8 cellular contexts compared by ENCODE assay signal in the genomic region with DNA sequence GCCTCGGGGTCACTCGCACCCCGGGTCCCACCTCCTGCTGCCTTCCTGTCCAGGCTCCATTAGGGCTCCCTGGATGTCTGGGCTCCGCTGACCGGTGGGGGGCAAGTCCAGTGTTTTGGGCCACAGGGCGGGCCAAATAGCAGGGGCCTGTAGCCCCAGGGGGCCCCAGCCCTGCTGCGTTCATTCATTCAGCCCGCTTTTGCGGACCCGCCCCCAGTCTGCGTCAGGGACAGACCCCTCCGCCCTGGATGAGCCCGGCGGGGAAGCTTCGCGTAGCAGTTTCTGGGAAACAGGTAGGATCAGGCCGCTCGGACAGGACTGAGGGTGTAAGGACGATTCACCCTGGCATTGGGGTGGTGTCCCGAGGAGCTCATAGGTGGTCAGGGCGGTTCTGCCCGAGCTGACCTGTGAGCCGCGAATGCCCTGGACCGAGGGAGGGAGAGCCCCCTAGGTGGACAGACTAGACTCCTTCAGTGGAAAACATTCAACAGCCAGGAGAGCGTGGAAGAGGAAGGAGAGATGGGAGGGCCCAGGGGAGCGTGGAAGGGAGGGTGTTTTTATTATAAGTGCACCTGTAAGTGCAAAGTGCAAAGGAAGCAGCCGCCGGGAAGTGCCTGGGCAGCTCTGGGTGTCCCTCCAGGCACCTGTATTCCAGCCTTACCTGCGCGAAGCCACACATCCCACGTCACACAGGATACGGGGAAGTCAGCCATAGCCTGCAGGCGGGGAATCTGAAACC. TPM values are rescaled to one million over a fixed set of nuclear protein-coding genes. Genes with fewer than 3 reads are reported as not detected.
DNase-seq lines count a peak whose midpoint lies in the region; ATAC-seq and TF ChIP-seq lines count a peak whose summit lies in the region.

No MANE protein-coding gene starts in this region.

- H3K36me3 ChIP-seq in GM06990 (ENCODE audit: control insufficient read depth, insufficient read depth, low read length): peaks cover 1% of the 10 kb centered on the region

- H3K27ac Mint-ChIP-seq in activated T-helper 1 cell treated with anti-CD3 and anti-CD28 coated beads, Interleukin-12 subunit alpha, Interleukin-12 subunit beta, Interleukin-2, Interleukin-4 antibody, amounts not matched to agents 30 ng/mL and 10 ng/mL and 1 ng/mL, durations not matched to agents 14 hours and 24 hours and 36 hours: peak overlapping the region; percentile 81
- peak overlapping the region; percentile 98 for H3K27ac Mint-ChIP-seq in progenitor cell of endocrine pancreas

- TF ChIP-seq CTCF in GM06990 (IDR thresholded peaks at IDR 0.05; ENCODE audit: insufficient read depth, low read length, poor library complexity, severe bottlenecking): no peak
- TF ChIP-seq CTCF in progenitor cell of endocrine pancreas (IDR thresholded peaks at IDR 0.05; ENCODE audit: unreplicated experiment): no peak

- H3K36me3 Mint-ChIP-seq in activated T-helper 1 cell treated with anti-CD3 and anti-CD28 coated beads, Interleukin-12 subunit alpha, Interleukin-12 subunit beta, Interleukin-2, Interleukin-4 antibody, amounts not matched to agents 30 ng/mL and 10 ng/mL and 1 ng/mL, durations not matched to agents 14 hours and 24 hours and 36 hours (ENCODE audit: low read depth): no peaks in the 10 kb centered on the region
- H3K36me3 Mint-ChIP-seq in progenitor cell of endocrine pancreas (ENCODE audit: insufficient read depth): no peaks in the 10 kb centered on the region

- H3K4me1 Mint-ChIP-seq in activated T-helper 1 cell treated with anti-CD3 and anti-CD28 coated beads, Interleukin-12 subunit alpha, Interleukin-12 subunit beta, Interleukin-2, Interleukin-4 antibody, amounts not matched to agents 30 ng/mL and 10 ng/mL and 1 ng/mL, durations not matched to agents 14 hours and 24 hours and 36 hours (ENCODE audit: low read depth): peaks cover 20% of the 10 kb centered on the region
- peaks cover 20% of the 10 kb centered on the region for H3K4me1 Mint-ChIP-seq in progenitor cell of endocrine pancreas (ENCODE audit: low read depth)

- intact Hi-C loops in activated T-helper 1 cell treated with anti-CD3 and anti-CD28 coated beads, Interleukin-12 subunit alpha, Interleukin-12 subunit beta, Interleukin-2, Interleukin-4 antibody, amounts not matched to agents 30 ng/mL and 10 ng/mL and 1 ng/mL, durations not matched to agents 14 hours and 24 hours and 36 hours (cut with micrococcal nuclease): loop anchor here (1.0 to 5.0 kb wide), 10 partner anchors 36 to 1149 kb away; a partner anchor contains a TSS
- intact Hi-C loops in head of caudate nucleus (cut with DNase I): loop anchor here (5.0 to 10.0 kb wide), 3 partner anchors 51 to 204 kb away; a partner anchor contains a TSS

- no peaks in the 10 kb centered on the region for H3K27me3 Mint-ChIP-seq in activated T-helper 1 cell treated with anti-CD3 and anti-CD28 coated beads, Interleukin-12 subunit alpha, Interleukin-12 subunit beta, Interleukin-2, Interleukin-4 antibody, amounts not matched to agents 30 ng/mL and 10 ng/mL and 1 ng/mL, durations not matched to agents 14 hours and 24 hours and 36 hours (ENCODE audit: insufficient read depth)
- H3K27me3 Mint-ChIP-seq in progenitor cell of endocrine pancreas: peaks cover 7% of the 10 kb centered on the region

- H3K27me3 ChIP-seq in GM06990 (replicated peaks; ENCODE audit: control insufficient read depth, insufficient read depth, low read length): no peaks in the 10 kb centered on the region

- H3K4me3 ChIP-seq in GM06990 (replicated peaks; ENCODE audit: low read depth, low read length): peak overlapping the region; percentile 89

- H3K4me3 Mint-ChIP-seq in activated T-helper 1 cell treated with anti-CD3 and anti-CD28 coated beads, Interleukin-12 subunit alpha, Interleukin-12 subunit beta, Interleukin-2, Interleukin-4 antibody, amounts not matched to agents 30 ng/mL and 10 ng/mL and 1 ng/mL, durations not matched to agents 14 hours and 24 hours and 36 hours: peak overlapping the region; percentile 91
- H3K4me3 Mint-ChIP-seq in progenitor cell of endocrine pancreas (ENCODE audit: low read depth): peak overlapping the region; percentile 97

- DNase-seq in GM06990 (ENCODE audit: extremely low read depth, insufficient read length) (no peak), M059J (ENCODE audit: low read depth) (peak; percentile 38), head of caudate nucleus (peak in 36 of 42 donors; percentile 29 to 79 (median 55)), progenitor cell of endocrine pancreas (ENCODE audit: low spot score, unreplicated experiment) (peak; percentile 34), middle frontal gyrus (ENCODE audit: extremely low spot score, low spot score) (no peak), NCI-H1092 (lab: John Stamatoyannopoulos, UW) (no peak)
- DNase-seq in activated T-helper 1 cell treated with anti-CD3 and anti-CD28 coated beads, Interleukin-12 subunit alpha, Interleukin-12 subunit beta, Interleukin-2, Interleukin-4 antibody, amounts not matched to agents 30 ng/mL and 10 ng/mL and 1 ng/mL, durations not matched to agents 14 hours and 24 hours and 36 hours (ENCODE audit: low spot score): no peak

- H3K9me3 Mint-ChIP-seq in activated T-helper 1 cell treated with anti-CD3 and anti-CD28 coated beads, Interleukin-12 subunit alpha, Interleukin-12 subunit beta, Interleukin-2, Interleukin-4 antibody, amounts not matched to agents 30 ng/mL and 10 ng/mL and 1 ng/mL, durations not matched to agents 14 hours and 24 hours and 36 hours: no peaks in the 10 kb centered on the region
- no peaks in the 10 kb centered on the region for H3K9me3 Mint-ChIP-seq in progenitor cell of endocrine pancreas (ENCODE audit: low read depth)

- ATAC-seq in GM21825 (IDR thresholded peaks at IDR 0.05; ENCODE audit: unreplicated experiment): peak; percentile 12

RNA-seq across cellular contexts. Expression of a gene that starts 0.6 kb away (rescaled TPM):
- total RNA-seq in M059J (2014; rRNA removed; shearing (Covaris generic)): 57.9 and 67.9 TPM in 2 replicates
- 42.5 and 43.5 TPM in 2 replicates for total RNA-seq in activated T-helper 1 cell treated with anti-CD3 and anti-CD28 coated beads, Interleukin-12 subunit alpha, Interleukin-12 subunit beta, Interleukin-2, Interleukin-4 antibody, amounts not matched to agents 30 ng/mL and 10 ng/mL and 1 ng/mL, durations not matched to agents 14 hours and 24 hours and 36 hours
- total RNA-seq in progenitor cell of endocrine pancreas: 85.1 and 89.2 TPM in 2 replicates

RNA-seq across cellular contexts. Expression of a gene that starts 51.8 kb away (rescaled TPM):
- 94.7 and 131 TPM in 2 replicates for total RNA-seq in M059J (2014; rRNA removed; shearing (Covaris generic))
- 36.8 and 38.5 TPM in 2 replicates for total RNA-seq in activated T-helper 1 cell treated with anti-CD3 and anti-CD28 coated beads, Interleukin-12 subunit alpha, Interleukin-12 subunit beta, Interleukin-2, Interleukin-4 antibody, amounts not matched to agents 30 ng/mL and 10 ng/mL and 1 ng/mL, durations not matched to agents 14 hours and 24 hours and 36 hours
- 54.4 and 54.9 TPM in 2 replicates for total RNA-seq in progenitor cell of endocrine pancreas

Comparison
In these comparisons a context has a peak if more than half of its experiments do, and no peak if none do; other contexts are left out.
1. DNase-seq: peak in M059J (single experiment), head of caudate nucleus (36 of 42) and progenitor cell of endocrine pancreas (single experiment); none in GM06990 (single experiment), activated T-helper 1 cell treated with anti-CD3 and anti-CD28 coated beads, Interleukin-12 subunit alpha, Interleukin-12 subunit beta, Interleukin-2, Interleukin-4 antibody, amounts not matched to agents 30 ng/mL and 10 ng/mL and 1 ng/mL, durations not matched to agents 14 hours and 24 hours and 36 hours (single experiment), middle frontal gyrus (single experiment) and NCI-H1092 (single experiment).